ENCODE assay signal across 8 cellular contexts in the genomic region with DNA sequence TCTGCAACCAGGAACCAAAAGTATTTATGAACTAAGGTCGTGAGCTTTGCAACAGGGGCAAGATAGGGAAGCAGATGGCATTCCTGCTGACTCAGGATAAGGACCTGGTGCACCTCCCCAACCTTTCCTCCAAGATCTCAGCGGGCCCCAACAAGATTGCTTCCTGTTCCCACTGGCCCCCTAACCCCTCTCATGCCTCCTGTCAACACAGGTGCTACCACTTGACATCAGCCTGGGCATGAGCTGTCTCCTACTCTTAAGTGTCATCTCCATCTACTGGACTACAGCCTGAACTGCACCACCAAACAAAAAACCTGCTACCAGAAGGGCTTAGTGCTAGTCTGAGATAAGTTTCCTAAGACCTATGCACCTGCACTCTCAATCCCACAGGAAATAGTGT. TPM values are rescaled to one million over a fixed set of nuclear protein-coding genes. Genes with fewer than 3 reads are reported as not detected.
A peak's percentile ranks its signal among the peaks of the same experiment; 100 is the strongest.
DNase-seq lines count a peak whose midpoint lies in the region; ATAC-seq, FAIRE-seq and TF ChIP-seq lines count a peak whose summit lies in the region.

No MANE protein-coding gene starts in this region.

- H3K4me3 Mint-ChIP-seq in nephron progenitor cell = no peak overlapping the region

- no peak for ATAC-seq in GM18861 (IDR thresholded peaks at IDR 0.05; ENCODE audit: unreplicated experiment)
- no peak for ATAC-seq in HG02852 (IDR thresholded peaks at IDR 0.05; ENCODE audit: unreplicated experiment)

- H3K36me3 Mint-ChIP-seq in nephron progenitor cell (ENCODE audit: low read depth) = peaks cover 94% of the 10 kb centered on the region

- DNase-seq in AG20443 (ENCODE audit: low spot score) (peak; percentile 45), GM12891 (ENCODE audit: insufficient read length, low spot score) (no peak), NCI-H510A treated with DMSO at 0.1 percent for 48 hours (lab: John Stamatoyannopoulos, UW) (peak; percentile 43), choroid plexus epithelial cell (ENCODE audit: low read depth) (peak; percentile 75), nephron progenitor cell (peak; percentile 3), inferior parietal cortex (ENCODE audit: extremely low spot score) (no peak)

- no peak overlapping the region for H3K4me3 ChIP-seq in choroid plexus epithelial cell (ENCODE audit: low read depth, low read length)

- H3K27ac Mint-ChIP-seq in nephron progenitor cell = no peak overlapping the region

- peaks cover 38% of the 10 kb centered on the region for H3K9me3 Mint-ChIP-seq in nephron progenitor cell

- no peaks in the 10 kb centered on the region for H3K4me1 Mint-ChIP-seq in nephron progenitor cell

- no peak for TF ChIP-seq POLR2A in GM12891 (IDR thresholded peaks at IDR 0.05; ENCODE audit: low read depth, low read length)

- TF ChIP-seq CTCF in choroid plexus epithelial cell (conservative IDR thresholded peaks at IDR 0.05; ENCODE audit: low read depth, low read length) (peak; percentile 81), nephron progenitor cell (IDR thresholded peaks at IDR 0.05) (peak; percentile 25)

- H3K27me3 Mint-ChIP-seq in nephron progenitor cell (ENCODE audit: low read depth, poor library complexity) = peaks cover 4% of the 10 kb centered on the region

- peak; percentile 74 for FAIRE-seq in GM12891 (lab: Jason Lieb, UNC)

TF ChIP-seq in GM12891, 5 proteins besides CTCF, POLR2A, EP300 and RAD21:
- TF ChIP-seq SPI1 (IDR thresholded peaks at IDR 0.05; ENCODE audit: low read depth, low read length) (no peak), PAX5 (IDR thresholded peaks at IDR 0.05; ENCODE audit: insufficient read depth, low read length, severe bottlenecking) (no peak), POLR2AphosphoS5 (IDR thresholded peaks at IDR 0.05; ENCODE audit: low read depth, low read length) (no peak), TAF1 (IDR thresholded peaks at IDR 0.05; ENCODE audit: low read depth, low read length) (no peak), POU2F2 (IDR thresholded peaks at IDR 0.05; ENCODE audit: low read depth, low read length) (no peak)

RNA-seq across cellular contexts. Expression of a gene that starts 32.7 kb away (rescaled TPM):
- polyA plus RNA-seq in GM12891 (2012; ENCODE audit: low read depth, missing spikeins) = 34.5 TPM

RNA-seq across cellular contexts. Expression of a gene that starts 33.0 kb away (rescaled TPM):
- polyA plus RNA-seq in GM12891 (2012; ENCODE audit: low read depth, missing spikeins) = 0.03 TPM

Comparison
In these comparisons a context has a peak if more than half of its experiments do, and no peak if none do; other contexts are left out.
1. DNase-seq: peak in AG20443 (single experiment), NCI-H510A treated with DMSO at 0.1 percent for 48 hours (single experiment), choroid plexus epithelial cell (single experiment) and nephron progenitor cell (single experiment); none in GM12891 (single experiment) and inferior parietal cortex (single experiment).